8 cellular contexts compared by ENCODE assay signal in genomic region chr19:47130589-47131168, GRCh38. TPM values are rescaled to one million over a fixed set of nuclear protein-coding genes. Genes with fewer than 3 reads are reported as not detected.
DNase-seq lines count a peak whose midpoint lies in the region; ATAC-seq and TF ChIP-seq lines count a peak whose summit lies in the region.

Gene SAE1, plus strand, starts transcription at chr19:47130835. Its CDS starts 96 bp downstream, at chr19:47130931.

- H3K4me2 ChIP-seq in hepatocyte, result peak within 1 kb of the TSS; percentile 82

- H3K4me3 ChIP-seq in astrocyte of the cerebellum (ENCODE audit: low read depth, low read length) (peak within 1 kb of the TSS; percentile 78), hepatocyte (peak within 1 kb of the TSS; percentile 57)

- H2AFZ ChIP-seq in hepatocyte, result peak within 1 kb of the TSS; percentile 54

- peak within 1 kb of the TSS; percentile 92 for H3K27ac ChIP-seq in hepatocyte

- no peaks in the 10 kb centered on the region for H3K36me3 ChIP-seq in hepatocyte (replicated peaks; ENCODE audit: insufficient read depth, low read depth)

- no peaks in the 10 kb centered on the region for H3K9me3 ChIP-seq in hepatocyte (ENCODE audit: low read depth)

- H4K20me1 ChIP-seq in hepatocyte (ENCODE audit: insufficient read depth, poor library complexity, severe bottlenecking), result peaks cover 5% of the 10 kb centered on the region

- peak; percentile 56 for TF ChIP-seq CTCF in astrocyte of the cerebellum (IDR thresholded peaks at IDR 0.05; ENCODE audit: low read depth, low read length, missing control alignments)
- peak; percentile 55 for TF ChIP-seq CTCF in hepatocyte (IDR thresholded peaks at IDR 0.05; ENCODE audit: poor library complexity)

- peaks cover 21% of the 10 kb centered on the region for H3K4me1 ChIP-seq in hepatocyte (ENCODE audit: insufficient read depth)

- H3K79me2 ChIP-seq in hepatocyte, result peaks cover 43% of the 10 kb centered on the region

- H3K9me2 ChIP-seq in hepatocyte (replicated peaks; ENCODE audit: insufficient read depth), result no peaks in the 10 kb centered on the region

- DNase-seq in NCI-H2029 (lab: John Stamatoyannopoulos, UW) (peak; percentile 99), T-helper 22 cell (ENCODE audit: low read depth) (peak; percentile 81), astrocyte of the cerebellum (ENCODE audit: low read depth) (peak; percentile 97), hepatocyte (ENCODE audit: low spot score) (peak; percentile 98), renal cortical epithelial cell (ENCODE audit: low read depth) (peak; percentile 91)

- WGBS in hepatocyte (ENCODE audit: low lambda C conversion rate, missing lambda C conversion rate), result under 1% methylated on average over 49 of the region's 51 CpGs

- ATAC-seq in GM18499 (IDR thresholded peaks at IDR 0.05; ENCODE audit: insufficient read depth, unreplicated experiment) (peak; percentile 57), HG02973 (IDR thresholded peaks at IDR 0.05; ENCODE audit: unreplicated experiment) (peak; percentile 72), GM18870 (IDR thresholded peaks at IDR 0.05; ENCODE audit: unreplicated experiment) (no peak)

- no peaks in the 10 kb centered on the region for H3K27me3 ChIP-seq in hepatocyte

- in situ Hi-C loops in astrocyte of the cerebellum (cut with HindIII; ENCODE audit: low sequenced_read_pairs), result no loop called here

RNA-seq across cellular contexts. Expression of gene SAE1, which starts in this region (rescaled TPM):
- total RNA-seq in hepatocyte (90.3 and 112 TPM in 2 replicates), renal cortical epithelial cell (106 and 164 TPM in 2 replicates)
- 97.2 and 98.8 TPM in 2 replicates for polyA plus RNA-seq in hepatocyte
